Comparison of ENCODE assay signal across 16 cellular contexts in the genomic region with DNA sequence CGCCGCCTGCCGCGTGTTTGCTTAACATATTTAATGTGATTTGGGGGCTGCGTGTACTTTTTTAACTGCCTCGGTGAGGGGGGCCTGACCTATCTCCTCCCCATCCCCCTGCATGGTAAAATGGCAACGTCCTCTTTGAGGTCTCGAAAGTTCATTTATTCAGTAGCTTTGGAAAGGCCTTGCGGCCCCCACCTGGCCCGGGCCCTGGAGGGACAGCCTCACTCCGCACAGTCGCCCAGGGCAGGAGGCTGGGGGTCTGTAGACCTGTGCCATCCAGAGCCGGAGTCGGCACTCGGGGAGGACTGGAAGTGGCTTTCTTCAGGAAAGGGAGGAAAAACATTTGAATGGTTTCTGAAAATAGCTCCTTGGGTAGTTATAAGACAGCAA. TPM values are rescaled to one million over a fixed set of nuclear protein-coding genes. Genes with fewer than 3 reads are reported as not detected.
A peak's percentile ranks its signal among the peaks of the same experiment; 100 is the strongest.
DNase-seq lines count a peak whose midpoint lies in the region; ATAC-seq and TF ChIP-seq lines count a peak whose summit lies in the region.
"Had no signal": no experiment of that assay in that cellular context is flagged by ENCODE, and none has a peak within 500 bp of the region (broad histone marks: within the 10 kb centered on the region; RNA-seq: fewer than 3 reads in every experiment).

No MANE protein-coding gene starts in this region.

- no peaks in the 10 kb centered on the region for H3K4me1 Mint-ChIP-seq in activated naive CD4-positive, alpha-beta T cell treated with anti-CD3 and anti-CD28 coated beads, Interleukin-2, amount 10 ng/mL, durations not matched to agents 7 days and 5 days
- no peaks in the 10 kb centered on the region for H3K4me1 Mint-ChIP-seq in activated naive CD4-positive, alpha-beta T cell treated with anti-CD3 and anti-CD28 coated beads for 36 hours (ENCODE audit: low read depth)
- peaks cover 13% of the 10 kb centered on the region for H3K4me1 Mint-ChIP-seq in type B pancreatic cell (ENCODE audit: unreplicated experiment)

- H3K4me2 ChIP-seq in osteoblast (ENCODE audit: insufficient read depth, low read length), result no peak overlapping the region

- H3K4me3 Mint-ChIP-seq in activated naive CD4-positive, alpha-beta T cell treated with anti-CD3 and anti-CD28 coated beads, Interleukin-2, amount 10 ng/mL, durations not matched to agents 7 days and 5 days, result no peak overlapping the region
- H3K4me3 Mint-ChIP-seq in activated naive CD4-positive, alpha-beta T cell treated with anti-CD3 and anti-CD28 coated beads for 36 hours, result no peak overlapping the region
- no peak overlapping the region for H3K4me3 Mint-ChIP-seq in type B pancreatic cell

- H3K27me3 Mint-ChIP-seq in activated naive CD4-positive, alpha-beta T cell treated with anti-CD3 and anti-CD28 coated beads, Interleukin-2, amount 10 ng/mL, durations not matched to agents 7 days and 5 days, result no peaks in the 10 kb centered on the region
- H3K27me3 Mint-ChIP-seq in activated naive CD4-positive, alpha-beta T cell treated with anti-CD3 and anti-CD28 coated beads for 36 hours (ENCODE audit: low read depth), result no peaks in the 10 kb centered on the region
- no peaks in the 10 kb centered on the region for H3K27me3 Mint-ChIP-seq in type B pancreatic cell

- no peaks in the 10 kb centered on the region for H3K36me3 Mint-ChIP-seq in activated naive CD4-positive, alpha-beta T cell treated with anti-CD3 and anti-CD28 coated beads, Interleukin-2, amount 10 ng/mL, durations not matched to agents 7 days and 5 days
- H3K36me3 Mint-ChIP-seq in activated naive CD4-positive, alpha-beta T cell treated with anti-CD3 and anti-CD28 coated beads for 36 hours (ENCODE audit: low read depth), result no peaks in the 10 kb centered on the region
- no peaks in the 10 kb centered on the region for H3K36me3 Mint-ChIP-seq in type B pancreatic cell

- no peak overlapping the region for H2AFZ ChIP-seq in osteoblast (ENCODE audit: low read length)
- H2AFZ ChIP-seq: GM23248 had no signal

- no peaks in the 10 kb centered on the region for H3K79me2 ChIP-seq in osteoblast (ENCODE audit: insufficient read depth, low read length)

- CTCF ChIA-PET in activated naive CD4-positive, alpha-beta T cell treated with anti-CD3 and anti-CD28 coated beads, Interleukin-2, amount 10 ng/mL, durations not matched to agents 7 days and 5 days (lab: Charles Lee), result no interaction called here
- CTCF ChIA-PET in activated naive CD4-positive, alpha-beta T cell treated with anti-CD3 and anti-CD28 coated beads for 36 hours (lab: Charles Lee), result no interaction called here

- H3K27ac Mint-ChIP-seq in activated naive CD4-positive, alpha-beta T cell treated with anti-CD3 and anti-CD28 coated beads, Interleukin-2, amount 10 ng/mL, durations not matched to agents 7 days and 5 days, result no peak overlapping the region
- H3K27ac Mint-ChIP-seq in activated naive CD4-positive, alpha-beta T cell treated with anti-CD3 and anti-CD28 coated beads for 36 hours, result no peak overlapping the region
- no peak overlapping the region for H3K27ac Mint-ChIP-seq in type B pancreatic cell

- no peak overlapping the region for H3K4me3 ChIP-seq in osteoblast (ENCODE audit: insufficient read depth, low read length)
- no peak overlapping the region for H3K4me3 ChIP-seq in H7 (ENCODE audit: insufficient read depth, low read depth, low read length)
- H3K4me3 ChIP-seq in transverse colon, result no peak overlapping the region
- H3K4me3 ChIP-seq: GM23248 had no signal

- intact Hi-C loops in activated naive CD4-positive, alpha-beta T cell treated with anti-CD3 and anti-CD28 coated beads for 36 hours (cut with micrococcal nuclease), result no loop called here
- intact Hi-C loops in transverse colon (cut with DNase I; ENCODE audit: low total_unique reads), result no loop called here

- no peak for ATAC-seq in HG02981 (IDR thresholded peaks at IDR 0.05; ENCODE audit: unreplicated experiment)
- ATAC-seq: HCT116 had no signal

- peak; percentile 3 for DNase-seq in activated naive CD4-positive, alpha-beta T cell treated with anti-CD3 and anti-CD28 coated beads, Interleukin-2, amount 10 ng/mL, durations not matched to agents 7 days and 5 days
- DNase-seq in activated naive CD4-positive, alpha-beta T cell treated with anti-CD3 and anti-CD28 coated beads for 36 hours, result no peak
- DNase-seq in islet precursor cell (peak; percentile 28), osteoblast (ENCODE audit: insufficient read length, low spot score, missing footprints) (peak; percentile 39), type B pancreatic cell (ENCODE audit: extremely low spot score, unreplicated experiment) (peak; percentile 58), H7 (no peak), transverse colon (no peak)
- DNase-seq: DND-41, GM23248, NCI-H1417, NCI-H187 treated with DMSO at 0.1 percent for 48 hours, NCI-H345, NCI-H526 treated with DMSO at 0.1 percent for 48 hours had no signal

- no peaks in the 10 kb centered on the region for H3K4me1 ChIP-seq in osteoblast (ENCODE audit: insufficient read depth, low read length)
- H3K4me1 ChIP-seq in transverse colon, result no peaks in the 10 kb centered on the region

- no peak overlapping the region for H3K27ac ChIP-seq in osteoblast (ENCODE audit: low read depth, low read length)
- no peak overlapping the region for H3K27ac ChIP-seq in transverse colon
- H3K27ac ChIP-seq: GM23248 had no signal

- no peaks in the 10 kb centered on the region for H3K9me3 Mint-ChIP-seq in activated naive CD4-positive, alpha-beta T cell treated with anti-CD3 and anti-CD28 coated beads, Interleukin-2, amount 10 ng/mL, durations not matched to agents 7 days and 5 days
- no peaks in the 10 kb centered on the region for H3K9me3 Mint-ChIP-seq in activated naive CD4-positive, alpha-beta T cell treated with anti-CD3 and anti-CD28 coated beads for 36 hours
- H3K9me3 Mint-ChIP-seq in type B pancreatic cell, result peaks cover 7% of the 10 kb centered on the region

- in situ Hi-C loops in transverse colon (cut with MboI; ENCODE audit: low pct_ligation_motif_present in 1 of 4, low pct_unique_long_range_greater_than_20kb in 1 of 4, low sequenced_read_pairs in 3 of 4), result no loop called here

- WGBS in transverse colon (ENCODE audit: low coverage in 1 of 2), 2 donors, result 78 to 87% methylated on average over 11 to 15 of the region's 15 CpGs

- TF ChIP-seq CTCF in osteoblast (IDR thresholded peaks at IDR 0.05; ENCODE audit: extremely low read depth, low read depth, low read length), result no peak
- TF ChIP-seq CTCF in type B pancreatic cell (conservative IDR thresholded peaks at IDR 0.05), result no peak
- no peak for TF ChIP-seq CTCF in transverse colon (IDR thresholded peaks at IDR 0.05)

- no peaks in the 10 kb centered on the region for H3K9me3 ChIP-seq in osteoblast (ENCODE audit: low read depth, low read length)
- no peaks in the 10 kb centered on the region for H3K9me3 ChIP-seq in transverse colon

- no peaks in the 10 kb centered on the region for H3K36me3 ChIP-seq in osteoblast (ENCODE audit: insufficient read depth, low read length)
- no peaks in the 10 kb centered on the region for H3K36me3 ChIP-seq in H7 (replicated peaks; ENCODE audit: control insufficient read depth, insufficient read depth, low read length)
- no peaks in the 10 kb centered on the region for H3K36me3 ChIP-seq in transverse colon

- no peaks in the 10 kb centered on the region for H4K20me1 ChIP-seq in osteoblast (ENCODE audit: insufficient read depth, low read length)

- TF ChIP-seq EP300 in transverse colon (IDR thresholded peaks at IDR 0.05; ENCODE audit: low read depth), result no peak

- TF ChIP-seq POLR2A in transverse colon (IDR thresholded peaks at IDR 0.05), result no peak

- H3K27me3 ChIP-seq in osteoblast (ENCODE audit: insufficient read depth, low read length) (peaks cover 5% of the 10 kb centered on the region), H7 (ENCODE audit: control insufficient read depth, insufficient read depth, low read length) (no peaks in the 10 kb centered on the region), transverse colon (no peaks in the 10 kb centered on the region)

RNA-seq across cellular contexts. Expression of gene ACTRT2, which starts 38.0 kb away (rescaled TPM):
- total RNA-seq in activated naive CD4-positive, alpha-beta T cell treated with anti-CD3 and anti-CD28 coated beads for 36 hours, result not detected
- total RNA-seq in osteoblast, result not detected in 2 replicates
- total RNA-seq in type B pancreatic cell (ENCODE audit: low replicate concordance), result not detected in 2 replicates
- total RNA-seq in H7 (2014; rRNA removed; shearing (Covaris generic)), result 0.21 TPM in 1 of 2 replicates, not detected in the other
- not detected for total RNA-seq in transverse colon
- total RNA-seq: A673, GM23248 had no signal

Comparison
In these comparisons a context has a peak if more than half of its experiments do, and no peak if none do; other contexts are left out.
1. DNase-seq: peak in activated naive CD4-positive, alpha-beta T cell treated with anti-CD3 and anti-CD28 coated beads, Interleukin-2, amount 10 ng/mL, durations not matched to agents 7 days and 5 days (single experiment), islet precursor cell (single experiment), osteoblast (single experiment) and type B pancreatic cell (single experiment); none in activated naive CD4-positive, alpha-beta T cell treated with anti-CD3 and anti-CD28 coated beads for 36 hours (single experiment), H7 (single experiment) and transverse colon (single experiment).